In the genomic region with DNA sequence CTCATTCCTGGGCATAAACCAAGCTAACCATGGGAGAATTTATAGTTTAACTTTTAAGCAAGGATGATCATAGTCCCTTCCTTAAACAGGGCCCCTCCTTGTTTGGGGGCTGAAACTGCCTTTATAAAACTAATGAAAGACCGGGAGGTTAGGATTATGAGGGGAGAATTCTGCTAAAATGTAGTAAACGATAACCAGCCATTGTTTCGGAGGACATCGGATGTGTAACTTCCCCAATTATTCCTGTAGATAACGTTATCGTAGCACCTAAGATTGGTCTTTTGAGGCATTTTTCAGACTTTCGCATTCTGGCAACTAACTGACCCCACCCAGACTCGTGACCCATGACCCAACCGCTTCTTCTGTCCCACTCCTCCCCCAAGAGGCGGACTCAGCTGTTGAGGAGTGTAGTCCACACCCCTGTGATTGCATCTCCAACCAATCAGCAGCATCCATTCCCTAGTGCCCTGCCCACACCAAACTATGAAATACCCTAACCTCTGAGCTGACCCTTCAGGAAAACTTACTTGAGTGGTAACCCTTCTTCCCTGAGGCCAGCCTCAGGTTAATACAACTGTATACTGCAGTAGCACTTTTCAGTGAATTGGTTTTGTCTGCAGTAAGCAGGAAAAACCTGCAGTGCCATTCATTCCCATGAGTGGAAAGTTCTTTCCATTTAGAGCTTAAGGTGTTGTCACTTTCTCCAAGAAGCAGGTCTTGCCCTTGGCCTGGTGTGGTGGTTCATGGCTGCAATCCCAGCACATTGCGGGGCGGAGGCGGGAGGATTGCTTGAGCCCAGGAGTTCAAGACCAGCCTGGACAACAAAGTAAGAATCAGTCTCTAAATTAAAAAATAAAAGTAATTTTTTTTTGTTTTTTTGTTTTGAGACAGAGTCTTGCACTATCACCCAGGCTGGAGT, we compare ENCODE assay signal across 9 cellular contexts. TPM values are rescaled to one million over a fixed set of nuclear protein-coding genes. Genes with fewer than 3 reads are reported as not detected.
DNase-seq lines count a peak whose midpoint lies in the region; ATAC-seq, FAIRE-seq and TF ChIP-seq lines count a peak whose summit lies in the region.
"Had no signal": no experiment of that assay in that cellular context is flagged by ENCODE, and none has a peak within 500 bp of the region (broad histone marks: within the 10 kb centered on the region; RNA-seq: fewer than 3 reads in every experiment).

No MANE protein-coding gene starts in this region.

- FAIRE-seq in pancreas (lab: Jason Lieb, UNC), result no peak
- FAIRE-seq: frontal cortex had no signal

- DNase-seq in CD8-positive, alpha-beta memory T cell, result peak; percentile 31 to 68 (median 48)
- DNase-seq in HS-27A (ENCODE audit: low read depth) (peak; percentile 52), RWPE2 (ENCODE audit: low spot score) (peak; percentile 87), cardiac muscle cell (ENCODE audit: low read depth in 1 of 2, low spot score in 1 of 2) (peak; percentile 76 to 90), pancreas (peak in 4 of 6 donors; percentile 42 to 76 (median 51))
- DNase-seq in activated naive CD4-positive, alpha-beta T cell treated with anti-CD3 and anti-CD28 coated beads, Interleukin-2, amount 50 U/mL, for 72 hours (ENCODE audit: low spot score in 2 of 2), result peak; percentile 71 to 73

- no peaks in the 10 kb centered on the region for H3K27me3 ChIP-seq in CD8-positive, alpha-beta memory T cell (ENCODE audit: insufficient read depth, low read length, poor library complexity, severe bottlenecking)
- H3K27me3 ChIP-seq in RWPE2 (ENCODE audit: insufficient read depth, poor library complexity, severe bottlenecking), result no peaks in the 10 kb centered on the region
- H3K27me3 ChIP-seq in cardiac muscle cell, result no peaks in the 10 kb centered on the region
- H3K27me3 ChIP-seq in pancreas, result no peaks in the 10 kb centered on the region

- peaks cover 23% of the 10 kb centered on the region for H3K4me1 ChIP-seq in CD8-positive, alpha-beta memory T cell (ENCODE audit: insufficient read depth, low read length)
- H3K4me1 ChIP-seq in RWPE2 (ENCODE audit: insufficient read depth, poor library complexity, severe bottlenecking), result no peaks in the 10 kb centered on the region
- peaks cover 6% of the 10 kb centered on the region for H3K4me1 ChIP-seq in cardiac muscle cell (ENCODE audit: low read depth)
- H3K4me1 ChIP-seq in pancreas, result peaks cover 0 to 6% (median 5%) of the 10 kb centered on the region in 3 donors

- CTCF ChIA-PET in CD8-positive, alpha-beta memory T cell (lab: Charles Lee), result interaction anchor here (0.9 to 2.2 kb wide), 6 partner anchors 12 to 579 kb away, joined by 3 to 11 read pairs (median 3); partner anchors contain the start of gene RSRP1

- no peaks in the 10 kb centered on the region for H3K27me3 Mint-ChIP-seq in CD8-positive, alpha-beta memory T cell

- H3K27ac Mint-ChIP-seq in CD8-positive, alpha-beta memory T cell, result no peak overlapping the region
- H3K27ac Mint-ChIP-seq in activated naive CD4-positive, alpha-beta T cell treated with anti-CD3 and anti-CD28 coated beads, Interleukin-2, amount 50 U/mL, for 72 hours, result no peak overlapping the region

- peaks cover 29 to 51% (median 40%) of the 10 kb centered on the region in 3 donors for H3K4me1 Mint-ChIP-seq in CD8-positive, alpha-beta memory T cell

- TF ChIP-seq CTCF in RWPE2 (IDR thresholded peaks at IDR 0.05; ENCODE audit: poor library complexity, severe bottlenecking), result no peak
- no peak for TF ChIP-seq CTCF in cardiac muscle cell (IDR thresholded peaks at IDR 0.05; ENCODE audit: low read depth, low read length)
- TF ChIP-seq CTCF in pancreas (IDR thresholded peaks at IDR 0.05), result no peak

- H3K36me3 ChIP-seq in CD8-positive, alpha-beta memory T cell (ENCODE audit: insufficient read depth, low read length), result peaks cover 13% of the 10 kb centered on the region
- H3K36me3 ChIP-seq in RWPE2 (ENCODE audit: low read depth) (peaks cover 52% of the 10 kb centered on the region), cardiac muscle cell (peaks cover 15% of the 10 kb centered on the region), pancreas (peaks cover 0 to 14% (median 5%) of the 10 kb centered on the region in 3 donors)

- H3K4me3 ChIP-seq in CD8-positive, alpha-beta memory T cell (ENCODE audit: low read length), result peak overlapping the region; percentile 88
- H3K4me3 ChIP-seq in RWPE2 (ENCODE audit: severe bottlenecking) (peak overlapping the region; percentile 76), cardiac muscle cell (peak overlapping the region; percentile 80), pancreas (peak overlapping the region; percentile 75 to 91 (median 87))

- peak; percentile 64 for ATAC-seq in GM19351 (IDR thresholded peaks at IDR 0.05; ENCODE audit: unreplicated experiment)
- ATAC-seq in RWPE2 (ENCODE audit: low read depth), result peak; percentile 88
- peak; percentile 88 to 89 for ATAC-seq in activated naive CD4-positive, alpha-beta T cell treated with anti-CD3 and anti-CD28 coated beads, Interleukin-2, amount 50 U/mL, for 72 hours
- peak; percentile 75 to 90 (median 83) for ATAC-seq in pancreas
- ATAC-seq in HG03520 (IDR thresholded peaks at IDR 0.05; ENCODE audit: unreplicated experiment), result no peak

- no peak overlapping the region for H3K4me3 Mint-ChIP-seq in CD8-positive, alpha-beta memory T cell

- 23% methylated on average over 13 of the region's 13 CpGs for WGBS in pancreas, 2 donors

- intact Hi-C loops in pancreas (cut with DNase I), result no loop called here

- peaks cover 0 to 42% (median 1%) of the 10 kb centered on the region in 3 donors for H3K36me3 Mint-ChIP-seq in CD8-positive, alpha-beta memory T cell
- peaks cover 6 to 8% of the 10 kb centered on the region in 2 donors for H3K36me3 Mint-ChIP-seq in activated naive CD4-positive, alpha-beta T cell treated with anti-CD3 and anti-CD28 coated beads, Interleukin-2, amount 50 U/mL, for 72 hours

- peak overlapping the region; percentile 97 for H3K27ac ChIP-seq in CD8-positive, alpha-beta memory T cell (ENCODE audit: low read depth, low read length)
- H3K27ac ChIP-seq in RWPE2 (ENCODE audit: poor library complexity, severe bottlenecking) (peak overlapping the region; percentile 64), cardiac muscle cell (peak overlapping the region; percentile 89), pancreas (peak overlapping the region; percentile 65 to 82 (median 81))

- H3K9me3 ChIP-seq in CD8-positive, alpha-beta memory T cell (ENCODE audit: low read length), result no peaks in the 10 kb centered on the region
- H3K9me3 ChIP-seq in RWPE2 (ENCODE audit: severe bottlenecking) (no peaks in the 10 kb centered on the region), cardiac muscle cell (ENCODE audit: low read depth) (no peaks in the 10 kb centered on the region), pancreas (no peaks in the 10 kb centered on the region)

- POLR2A ChIA-PET in CD8-positive, alpha-beta memory T cell (lab: Charles Lee), result interaction anchor here (0.6 to 4.4 kb wide), 19 partner anchors 9 to 879 kb away, joined by 3 to 114 read pairs (median 4); partner anchors contain the start of genes MACO1, MTFR1L, NIPAL3 and PDIK1L

- H3K9me3 Mint-ChIP-seq in CD8-positive, alpha-beta memory T cell, result no peaks in the 10 kb centered on the region
- no peaks in the 10 kb centered on the region for H3K9me3 Mint-ChIP-seq in activated naive CD4-positive, alpha-beta T cell treated with anti-CD3 and anti-CD28 coated beads, Interleukin-2, amount 50 U/mL, for 72 hours

RNA-seq across cellular contexts. Expression of gene SYF2, which starts 0.8 kb away (rescaled TPM):
- 10 to 100 TPM; 38.4 to 40.4 TPM for total RNA-seq in CD8-positive, alpha-beta memory T cell
- 90.7 TPM for polyA plus RNA-seq in CD8-positive, alpha-beta memory T cell
- total RNA-seq in activated naive CD4-positive, alpha-beta T cell treated with anti-CD3 and anti-CD28 coated beads, Interleukin-2, amount 50 U/mL, for 72 hours, result 10 to 100 TPM; 42.3 to 58.1 TPM
- total RNA-seq in cardiac muscle cell (29.3 and 50.0 TPM in 2 replicates), pancreas (10 to 100 TPM; 19.0 to 24.9 (median 21.6) TPM)
- polyA plus RNA-seq in cardiac muscle cell (44.6 and 53.4 TPM in 2 replicates), pancreas (10 to 100 TPM; 35.7 to 49.3 TPM)

RNA-seq across cellular contexts. Expression of gene RSRP1, which starts 14.1 kb away (rescaled TPM):
- 100 to 1,000 TPM; 116 to 124 TPM for total RNA-seq in CD8-positive, alpha-beta memory T cell
- 47.5 TPM for polyA plus RNA-seq in CD8-positive, alpha-beta memory T cell
- total RNA-seq in activated naive CD4-positive, alpha-beta T cell treated with anti-CD3 and anti-CD28 coated beads, Interleukin-2, amount 50 U/mL, for 72 hours, result 100 to 1,000 TPM; 147 to 154 TPM
- 211 and 231 TPM in 2 replicates for total RNA-seq in cardiac muscle cell
- polyA plus RNA-seq in cardiac muscle cell, result 161 and 223 TPM in 2 replicates
- total RNA-seq in pancreas, result 10 to 100 TPM; 20.3 to 87.9 (median 33.7) TPM
- 100 to 1,000 TPM; 102 to 126 TPM for polyA plus RNA-seq in pancreas

RNA-seq across cellular contexts. Expression of gene RHD, which starts 39.2 kb away (rescaled TPM):
- not detected for total RNA-seq in CD8-positive, alpha-beta memory T cell
- 0.46 TPM for polyA plus RNA-seq in CD8-positive, alpha-beta memory T cell
- total RNA-seq in activated naive CD4-positive, alpha-beta T cell treated with anti-CD3 and anti-CD28 coated beads, Interleukin-2, amount 50 U/mL, for 72 hours, result not detected
- total RNA-seq in cardiac muscle cell (0.74 TPM in 1 of 2 replicates, not detected in the other), pancreas (not detected)
- polyA plus RNA-seq in cardiac muscle cell (0.70 and 1.1 TPM in 2 replicates), pancreas (not detected)
